23 cellular contexts compared by ENCODE assay signal in the genomic region with DNA sequence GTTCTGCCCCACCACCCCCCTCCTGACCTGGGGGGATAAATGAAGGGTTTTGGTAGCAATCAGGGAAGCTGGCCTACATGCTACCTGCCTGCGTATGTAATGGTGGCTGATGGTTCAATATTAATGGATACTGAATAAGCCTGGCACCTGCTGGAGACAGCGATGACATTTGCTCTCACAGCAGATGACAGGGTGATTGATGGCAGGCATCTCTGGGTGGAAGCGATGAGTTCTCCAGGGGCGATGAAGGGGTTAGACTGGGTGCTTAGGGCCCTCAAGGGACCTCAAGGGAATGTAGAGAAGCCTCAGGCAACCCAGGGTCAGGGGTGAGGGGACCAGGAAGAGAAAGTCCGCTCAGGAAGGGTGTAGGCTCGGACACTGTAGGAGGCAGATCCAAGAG.
"Had no signal": no experiment of that assay in that cellular context is flagged by ENCODE, and none has a peak within 500 bp of the region (broad histone marks: within the 10 kb centered on the region; RNA-seq: fewer than 3 reads in every experiment).

No MANE protein-coding gene starts in this region.

- H3K9me3 Mint-ChIP-seq: activated T-cell treated with anti-CD3 and anti-CD28 coated beads, Interleukin-2, amount 50 U/mL, for 72 hours; T-helper 1 cell treated with Interleukin-12 subunit alpha and Interleukin-12 subunit beta and Interleukin-4 antibody, amounts not matched to agents 30 μg/mL and 1 μg/mL, for 36 hours had no signal

- H3K36me3 ChIP-seq: brain microvascular endothelial cell, heart right ventricle, thyroid gland, upper lobe of right lung had no signal

- H3K27ac Mint-ChIP-seq: T-helper 1 cell treated with Interleukin-12 subunit alpha and Interleukin-12 subunit beta and Interleukin-4 antibody, amounts not matched to agents 30 μg/mL and 1 μg/mL, for 36 hours had no signal

- H3K9me3 ChIP-seq: heart right ventricle, thyroid gland, upper lobe of right lung had no signal

- DNase-seq: activated CD4-positive, alpha-beta T cell treated with anti-CD3 and anti-CD28 coated beads for 4 hours; activated CD4-positive, alpha-beta T cell treated with anti-CD3 and anti-CD28 coated beads, Interleukin-2, amount 50 U/mL, for 48 hours; activated CD4-positive, CD25-positive, alpha-beta regulatory T cell; activated gamma-delta T cell; activated naive CD4-positive, alpha-beta T cell treated with anti-CD3 and anti-CD28 coated beads, Interleukin-2, amount 50 U/mL, for 16 hours; activated T-cell treated with anti-CD3 and anti-CD28 coated beads, Interleukin-2, amount 50 U/mL, for 72 hours; aorta; brain microvascular endothelial cell; caudate nucleus; dermis blood vessel endothelial cell; effector CD8-positive, alpha-beta T cell; erythroblast; foreskin fibroblast; heart right ventricle; islet precursor cell; left cardiac atrium; retina; stimulated activated CD4-positive, alpha-beta T cell treated with anti-CD3 and anti-CD28 coated beads, Interleukin-2, amount 100 ng/mL, for 48 hours; stimulated activated naive CD4-positive, alpha-beta T cell treated with Interleukin-2 at 50 U/mL for 16 hours; substantia nigra; thyroid gland; upper lobe of right lung had no signal

- ATAC-seq: activated T-cell treated with anti-CD3 and anti-CD28 coated beads, Interleukin-2, amount 50 U/mL, for 72 hours; heart right ventricle; left cardiac atrium; upper lobe of right lung had no signal

- H3K4me1 ChIP-seq: thyroid gland, upper lobe of right lung had no signal

- H3K4me3 ChIP-seq: heart right ventricle, thyroid gland, upper lobe of right lung had no signal

- H3K27ac ChIP-seq: brain microvascular endothelial cell, heart right ventricle, thyroid gland, upper lobe of right lung had no signal

- H3K27me3 ChIP-seq: thyroid gland, upper lobe of right lung had no signal

- H3K4me3 Mint-ChIP-seq: activated T-cell treated with anti-CD3 and anti-CD28 coated beads, Interleukin-2, amount 50 U/mL, for 72 hours; T-helper 1 cell treated with Interleukin-12 subunit alpha and Interleukin-12 subunit beta and Interleukin-4 antibody, amounts not matched to agents 30 μg/mL and 1 μg/mL, for 36 hours had no signal
